ENCODE assay signal across 8 cellular contexts in genomic region chrX:15299945-15300851, GRCh38. TPM values are rescaled to one million over a fixed set of nuclear protein-coding genes. Genes with fewer than 3 reads are reported as not detected.
DNase-seq lines count a peak whose midpoint lies in the region; ATAC-seq and TF ChIP-seq lines count a peak whose summit lies in the region.

No MANE protein-coding gene starts in this region.

- H3K4me1 Mint-ChIP-seq in GM23338 = peaks cover 11% of the 10 kb centered on the region; the same call in 2 of the 3 replicates
- no peaks in the 10 kb centered on the region for H3K4me1 Mint-ChIP-seq in natural killer cell treated with Interleukin-12 subunit alpha and Interleukin-12 subunit beta and Interleukin-15 and Interleukin-18, amount 100 ng/mL, for 72 hours (ENCODE audit: low read depth in 2 of 2)

- H3K4me3 ChIP-seq in GM23338 (no peak overlapping the region), SU-DHL-6 (ENCODE audit: insufficient read depth, low read length, poor library complexity, severe bottlenecking) (no peak overlapping the region), hepatocyte (no peak overlapping the region), uterus (no peak overlapping the region)

- no peak overlapping the region for H3K4me3 Mint-ChIP-seq in GM23338
- H3K4me3 Mint-ChIP-seq in natural killer cell treated with Interleukin-12 subunit alpha and Interleukin-12 subunit beta and Interleukin-15 and Interleukin-18, amount 100 ng/mL, for 72 hours = no peak overlapping the region

- H3K79me2 ChIP-seq in GM23338 (replicated peaks; ENCODE audit: insufficient read depth) = no peaks in the 10 kb centered on the region
- no peaks in the 10 kb centered on the region for H3K79me2 ChIP-seq in SU-DHL-6 (ENCODE audit: insufficient read depth, low read length)
- no peaks in the 10 kb centered on the region for H3K79me2 ChIP-seq in hepatocyte

- H2AFZ ChIP-seq in GM23338 (no peak overlapping the region), SU-DHL-6 (ENCODE audit: low read depth, low read length, severe bottlenecking) (no peak overlapping the region), hepatocyte (no peak overlapping the region)

- TF ChIP-seq POLR2A in uterus (IDR thresholded peaks at IDR 0.05) = no peak

- H3K27ac Mint-ChIP-seq in GM23338 = no peak overlapping the region
- no peak overlapping the region for H3K27ac Mint-ChIP-seq in natural killer cell treated with Interleukin-12 subunit alpha and Interleukin-12 subunit beta and Interleukin-15 and Interleukin-18, amount 100 ng/mL, for 72 hours

- TF ChIP-seq CTCF in GM23338 (conservative IDR thresholded peaks at IDR 0.05; ENCODE audit: low read depth in 2 of 2) (peak; percentile 41 to 57), SU-DHL-6 (IDR thresholded peaks at IDR 0.05; ENCODE audit: insufficient read depth, low read length, poor library complexity, severe bottlenecking) (peak; percentile 13), hepatocyte (IDR thresholded peaks at IDR 0.05; ENCODE audit: poor library complexity) (peak; percentile 67), uterus (IDR thresholded peaks at IDR 0.05) (peak; percentile 23 to 46 (median 40))

- ATAC-seq in GM23338 = no peak
- ATAC-seq in GM19463 (IDR thresholded peaks at IDR 0.05; ENCODE audit: unreplicated experiment) = no peak
- ATAC-seq in natural killer cell treated with Interleukin-12 subunit alpha and Interleukin-12 subunit beta and Interleukin-15 and Interleukin-18, amount 100 ng/mL, for 72 hours = no peak

- H3K27me3 ChIP-seq in GM23338 (ENCODE audit: insufficient read depth) = no peaks in the 10 kb centered on the region
- H3K27me3 ChIP-seq in SU-DHL-6 (ENCODE audit: low read length) = no peaks in the 10 kb centered on the region
- H3K27me3 ChIP-seq in hepatocyte = no peaks in the 10 kb centered on the region
- H3K27me3 ChIP-seq in uterus = peaks cover 0 to 6% of the 10 kb centered on the region in 2 donors

- H3K9me3 Mint-ChIP-seq in GM23338 = no peaks in the 10 kb centered on the region
- no peaks in the 10 kb centered on the region for H3K9me3 Mint-ChIP-seq in natural killer cell treated with Interleukin-12 subunit alpha and Interleukin-12 subunit beta and Interleukin-15 and Interleukin-18, amount 100 ng/mL, for 72 hours

- H3K9me2 ChIP-seq in GM23338 (ENCODE audit: insufficient read depth) (no peaks in the 10 kb centered on the region), SU-DHL-6 (replicated peaks; ENCODE audit: insufficient read depth, low read length) (no peaks in the 10 kb centered on the region), hepatocyte (replicated peaks; ENCODE audit: insufficient read depth) (no peaks in the 10 kb centered on the region)

- H3K9me3 ChIP-seq in SU-DHL-6 (ENCODE audit: insufficient read depth, low read length) (no peaks in the 10 kb centered on the region), hepatocyte (ENCODE audit: low read depth) (no peaks in the 10 kb centered on the region), uterus (no peaks in the 10 kb centered on the region)

- intact Hi-C loops in uterus (cut with DNase I; ENCODE audit: low total_unique reads) = no loop called here

- H3K27ac ChIP-seq in GM23338 (ENCODE audit: low read depth) = no peak overlapping the region
- no peak overlapping the region for H3K27ac ChIP-seq in SU-DHL-6 (ENCODE audit: low read depth, low read length)
- H3K27ac ChIP-seq in hepatocyte = no peak overlapping the region
- no peak overlapping the region for H3K27ac ChIP-seq in uterus

- no peaks in the 10 kb centered on the region for H3K36me3 Mint-ChIP-seq in GM23338 (ENCODE audit: low read depth)
- H3K36me3 Mint-ChIP-seq in natural killer cell treated with Interleukin-12 subunit alpha and Interleukin-12 subunit beta and Interleukin-15 and Interleukin-18, amount 100 ng/mL, for 72 hours = no peaks in the 10 kb centered on the region

- H3K4me2 ChIP-seq in GM23338 (no peak overlapping the region), SU-DHL-6 (ENCODE audit: low read depth, low read length, poor library complexity, severe bottlenecking) (no peak overlapping the region), hepatocyte (no peak overlapping the region)

- H4K20me1 ChIP-seq in GM23338 (replicated peaks; ENCODE audit: insufficient read depth) (no peaks in the 10 kb centered on the region), SU-DHL-6 (ENCODE audit: low read depth, low read length) (no peaks in the 10 kb centered on the region), hepatocyte (ENCODE audit: insufficient read depth, poor library complexity, severe bottlenecking) (no peaks in the 10 kb centered on the region)

- DNase-seq in AG20443 (ENCODE audit: low spot score) (peak; percentile 21), GM23338 (ENCODE audit: low spot score) (peak; percentile 24), hepatocyte (ENCODE audit: low spot score) (peak; percentile 28), uterus (no peak), T1000 (lab: John Stamatoyannopoulos, UW) (no peak)
- DNase-seq in natural killer cell treated with Interleukin-12 subunit alpha and Interleukin-12 subunit beta and Interleukin-15 and Interleukin-18, amount 100 ng/mL, for 72 hours (ENCODE audit: low spot score) = no peak

- H3K9ac ChIP-seq in SU-DHL-6 (ENCODE audit: low read length) = no peak overlapping the region

- no peaks in the 10 kb centered on the region for H3K4me1 ChIP-seq in GM23338 (ENCODE audit: insufficient read depth)
- H3K4me1 ChIP-seq in hepatocyte (ENCODE audit: insufficient read depth) = no peaks in the 10 kb centered on the region
- no peaks in the 10 kb centered on the region for H3K4me1 ChIP-seq in uterus

- 65% methylated on average over 4 of the region's 4 CpGs for WGBS in hepatocyte (ENCODE audit: low lambda C conversion rate, missing lambda C conversion rate)

- H3K27me3 Mint-ChIP-seq in GM23338 (ENCODE audit: insufficient read depth, low read depth, poor library complexity) = no peaks in the 10 kb centered on the region
- H3K27me3 Mint-ChIP-seq in natural killer cell treated with Interleukin-12 subunit alpha and Interleukin-12 subunit beta and Interleukin-15 and Interleukin-18, amount 100 ng/mL, for 72 hours = peaks cover 0 to 6% of the 10 kb centered on the region in 2 donors

- H3F3A ChIP-seq in GM23338 (replicated peaks; ENCODE audit: low read depth) (no peaks in the 10 kb centered on the region), SU-DHL-6 (ENCODE audit: insufficient read depth) (no peaks in the 10 kb centered on the region)

- H3K36me3 ChIP-seq in GM23338 (ENCODE audit: insufficient read depth) = no peaks in the 10 kb centered on the region
- H3K36me3 ChIP-seq in SU-DHL-6 (ENCODE audit: low read length) = no peaks in the 10 kb centered on the region
- H3K36me3 ChIP-seq in hepatocyte (replicated peaks; ENCODE audit: insufficient read depth, low read depth) = no peaks in the 10 kb centered on the region
- H3K36me3 ChIP-seq in uterus = no peaks in the 10 kb centered on the region

TF ChIP-seq in GM23338, 12 proteins besides CTCF, POLR2A, EP300 and RAD21 (continues in another document):
- TF ChIP-seq ZNF114 (CRISPR knock-in tag; IDR thresholded peaks at IDR 0.05) = no peak
- TF ChIP-seq CREB1 (CRISPR knock-in tag; IDR thresholded peaks at IDR 0.05; ENCODE audit: low read depth) = no peak
- TF ChIP-seq ETS1 (IDR thresholded peaks at IDR 0.05) = no peak
- TF ChIP-seq NANOG (IDR thresholded peaks at IDR 0.05; ENCODE audit: borderline replicate concordance) = no peak

RNA-seq across cellular contexts. Expression of gene ASB11, which starts 15.2 kb away (rescaled TPM):
- total RNA-seq in GM23338 (2014; rRNA removed; shearing (Covaris generic)) = not detected in 2 replicates
- polyA plus RNA-seq in GM23338 (2016; fragmentation: Nextera tagmentation; extraction: Ambion mirVana) (not detected in 2 replicates), hepatocyte (not detected in 2 replicates)
- total RNA-seq in hepatocyte (0.20 and 0.40 TPM in 2 replicates), uterus (under 1 TPM in 2 of 4 donors, not detected in 2; 0.30 to 0.88 TPM)
- total RNA-seq in natural killer cell treated with Interleukin-12 subunit alpha and Interleukin-12 subunit beta and Interleukin-15 and Interleukin-18, amount 100 ng/mL, for 72 hours = not detected

RNA-seq across cellular contexts. Expression of gene ASB9, which starts 30.3 kb away (rescaled TPM):
- total RNA-seq in GM23338 (2014; rRNA removed; shearing (Covaris generic)) = 0.42 and 2.1 TPM in 2 replicates
- 0.37 TPM in 1 of 2 replicates, not detected in the other for polyA plus RNA-seq in GM23338 (2016; fragmentation: Nextera tagmentation; extraction: Ambion mirVana)
- 6.0 and 10.0 TPM in 2 replicates for total RNA-seq in hepatocyte
- polyA plus RNA-seq in hepatocyte = 4.1 and 4.7 TPM in 2 replicates
- total RNA-seq in uterus = 10 to 100 TPM in 2 of 4 donors, 1 to 10 TPM in 2; 3.2 to 13.8 (median 7.6) TPM
- not detected for total RNA-seq in natural killer cell treated with Interleukin-12 subunit alpha and Interleukin-12 subunit beta and Interleukin-15 and Interleukin-18, amount 100 ng/mL, for 72 hours

RNA-seq across cellular contexts. Expression of gene PIGA, which starts 35.1 kb away (rescaled TPM):
- 9.9 and 12.1 TPM in 2 replicates for total RNA-seq in GM23338 (2014; rRNA removed; shearing (Covaris generic))
- 3.1 and 3.5 TPM in 2 replicates for polyA plus RNA-seq in GM23338 (2016; fragmentation: Nextera tagmentation; extraction: Ambion mirVana)
- 13.6 and 23.0 TPM in 2 replicates for total RNA-seq in hepatocyte
- 6.9 and 9.1 TPM in 2 replicates for polyA plus RNA-seq in hepatocyte
- 10 to 100 TPM; 10.2 to 54.8 (median 13.8) TPM for total RNA-seq in uterus
- 10 to 100 TPM; 26.7 to 26.8 TPM for total RNA-seq in natural killer cell treated with Interleukin-12 subunit alpha and Interleukin-12 subunit beta and Interleukin-15 and Interleukin-18, amount 100 ng/mL, for 72 hours

Comparison
In these comparisons a context has a peak if more than half of its experiments do, and no peak if none do; other contexts are left out.
1. DNase-seq: peak in AG20443 (single experiment), GM23338 (single experiment) and hepatocyte (single experiment); none in uterus (0 of 2), T1000 (single experiment) and natural killer cell treated with Interleukin-12 subunit alpha and Interleukin-12 subunit beta and Interleukin-15 and Interleukin-18, amount 100 ng/mL, for 72 hours (single experiment).
2. CTCF ChIP-seq: peak in every context shown above with its lines; median percentile 67 in hepatocyte; 49 in GM23338; 40 in uterus; 13 in SU-DHL-6.